In the genomic region with DNA sequence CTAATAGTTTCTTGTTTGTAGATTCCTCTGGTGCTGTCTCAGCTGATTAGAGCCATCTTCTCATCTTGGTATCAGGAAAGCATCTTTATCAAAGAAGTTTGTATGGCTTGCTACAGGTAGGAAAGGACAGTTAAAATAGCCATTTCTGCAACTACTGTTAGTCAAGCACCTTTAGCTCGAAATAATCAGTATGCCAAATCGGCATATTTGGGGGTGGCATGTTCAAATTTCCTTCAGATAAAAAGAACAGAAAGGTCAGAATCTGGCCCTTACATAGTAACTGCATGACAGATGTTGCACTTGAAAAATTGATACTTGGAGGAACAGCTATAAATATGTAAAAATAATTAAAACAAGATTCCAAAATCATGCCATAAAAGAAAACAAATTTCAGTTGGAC, we compare ENCODE assay signal across 23 cellular contexts.
"Had no signal": no experiment of that assay in that cellular context is flagged by ENCODE, and none has a peak within 500 bp of the region (broad histone marks: within the 10 kb centered on the region; RNA-seq: fewer than 3 reads in every experiment).

No MANE protein-coding gene starts in this region.

- FAIRE-seq: bronchial epithelial cell had no signal

- H3K4me3 ChIP-seq: ascending aorta, cardiac muscle cell had no signal

- H3K9me3 ChIP-seq: ascending aorta had no signal

- H3K27me3 ChIP-seq: ascending aorta, cardiac muscle cell had no signal

- H3K27ac ChIP-seq: ascending aorta, cardiac muscle cell, WERI-Rb-1 had no signal

- DNase-seq: activated CD4-positive, alpha-beta T cell treated with anti-CD3 and anti-CD28 coated beads for 1 hour; activated CD8-positive, alpha-beta memory T cell treated with anti-CD3 and anti-CD28 coated beads for 24 hours; activated CD8-positive, alpha-beta memory T cell treated with anti-CD3 and anti-CD28 coated beads, Interleukin-2, amount 10 ng/mL, durations not matched to agents 7 days and 5 days; activated CD8-positive, alpha-beta memory T cell treated with anti-CD3 and anti-CD28 coated beads, Interleukin-2, amount 50 U/mL, for 48 hours; activated effector memory CD4-positive, alpha-beta T cell treated with Interleukin-2 at 50 U/mL for 16 hours; activated gamma-delta T cell; activated naive CD4-positive, alpha-beta T cell treated with anti-CD3 and anti-CD28 coated beads, Interleukin-2, amount 10 ng/mL, durations not matched to agents 7 days and 5 days; activated T-cell treated with anti-CD3 and anti-CD28 coated beads, Interleukin-2, amount 50 U/mL, for 24 hours; activated T-cell treated with anti-CD3 and anti-CD28 coated beads, Interleukin-2, amount 50 U/mL, for 48 hours; amygdala; anterior cingulate cortex; caudate nucleus; cerebellar nuclear complex; T1000 had no signal

- H3K36me3 ChIP-seq: ascending aorta, cardiac muscle cell had no signal

- ATAC-seq: activated CD4-positive, alpha-beta T cell treated with anti-CD3 and anti-CD28 coated beads for 36 hours; activated CD4-positive, CD25-positive, alpha-beta regulatory T cell treated with anti-CD3 and anti-CD28 coated beads, Interleukin-2, amount 50 U/mL, for 24 hours; activated CD8-positive, alpha-beta memory T cell treated with anti-CD3 and anti-CD28 coated beads, Interleukin-2, amount 10 ng/mL, durations not matched to agents 7 days and 5 days; activated CD8-positive, alpha-beta T cell treated with anti-CD3 and anti-CD28 coated beads, Interleukin-2, amount 10 ng/mL, durations not matched to agents 7 days and 5 days; activated naive CD8-positive, alpha-beta T cell treated with anti-CD3 and anti-CD28 coated beads, Interleukin-2, amount 50 U/mL, for 24 hours; WTC11 had no signal
